In genomic region chr12:30095511-30095910, GRCh38 we compare ENCODE assay signal across 5 cellular contexts.
"Had no signal": no experiment of that assay in that cellular context is flagged by ENCODE, and none has a peak within 500 bp of the region (broad histone marks: within the 10 kb centered on the region; RNA-seq: fewer than 3 reads in every experiment).

No MANE protein-coding gene starts in this region.

- H3K4me3 ChIP-seq: GM23338, K562 had no signal

- H3K27ac Mint-ChIP-seq: GM23338 had no signal

- DNase-seq: H9, HCEC 1CT, IMR-90 had no signal

- H3K9me3 Mint-ChIP-seq: GM23338, H9 had no signal

- ATAC-seq: GM23338, K562 had no signal

- H3K4me3 Mint-ChIP-seq: GM23338, H9 had no signal
